Comparison of ENCODE assay signal across 8 cellular contexts in genomic region chr20:51497542-51498467, GRCh38. TPM values are rescaled to one million over a fixed set of nuclear protein-coding genes. Genes with fewer than 3 reads are reported as not detected.
A peak's percentile ranks its signal among the peaks of the same experiment; 100 is the strongest.
DNase-seq lines count a peak whose midpoint lies in the region; ATAC-seq and TF ChIP-seq lines count a peak whose summit lies in the region.

No MANE protein-coding gene starts in this region.

- TF ChIP-seq CTCF in GM12864 (IDR thresholded peaks at IDR 0.05; ENCODE audit: low read depth, low read length, missing control alignments) = no peak

- in situ Hi-C loops in KBM-7 (cut with MboI; ENCODE audit: low pct_unique_long_range_greater_than_20kb, low sequenced_read_pairs) = no loop called here

- H3K4me3 ChIP-seq in GM12864 (ENCODE audit: low read depth, low read length) = no peak overlapping the region; the same call in 1 of the 2 replicates

- DNase-seq in GM12864 (ENCODE audit: low read depth) (peak; percentile 27), KBM-7 (peak; percentile 80), activated T-cell treated with anti-CD3 and anti-CD28 coated beads for 24 hours (ENCODE audit: low read depth) (peak; percentile 46), lung microvascular endothelial cell (ENCODE audit: low read depth in 2 of 2) (peak; percentile 50 to 66)

- ATAC-seq in GM21737 (IDR thresholded peaks at IDR 0.05; ENCODE audit: unreplicated experiment) (no peak), HG03196 (IDR thresholded peaks at IDR 0.05; ENCODE audit: unreplicated experiment) (no peak), GM21515 (IDR thresholded peaks at IDR 0.05; ENCODE audit: unreplicated experiment) (no peak), GM21526 (IDR thresholded peaks at IDR 0.05; ENCODE audit: low FRiP score, unreplicated experiment) (no peak)

RNA-seq across cellular contexts. Expression of gene NFATC2, which starts 44.7 kb away (rescaled TPM):
- total RNA-seq in lung microvascular endothelial cell = 2.4 and 4.8 TPM in 2 replicates

Comparison
In these comparisons a context has a peak if more than half of its experiments do, and no peak if none do; other contexts are left out.
1. DNase-seq: peak in every context shown above with its lines; median percentile 80 in KBM-7; 58 in lung microvascular endothelial cell; 46 in activated T-cell treated with anti-CD3 and anti-CD28 coated beads for 24 hours; 27 in GM12864.